Comparison of ENCODE assay signal across 16 cellular contexts in genomic region chr4:39036172-39036571, GRCh38. TPM values are rescaled to one million over a fixed set of nuclear protein-coding genes. Genes with fewer than 3 reads are reported as not detected.
DNase-seq lines count a peak whose midpoint lies in the region; ATAC-seq and TF ChIP-seq lines count a peak whose summit lies in the region.
"Had no signal": no experiment of that assay in that cellular context is flagged by ENCODE, and none has a peak within 500 bp of the region (broad histone marks: within the 10 kb centered on the region; RNA-seq: fewer than 3 reads in every experiment).

No MANE protein-coding gene starts in this region.

- DNase-seq in Karpas-422 (no peak), astrocyte of the spinal cord (ENCODE audit: low read depth, low spot score) (peak; percentile 82), lower lobe of right lung (no peak), NCI-H146 treated with DMSO at 0.1 percent for 48 hours (lab: John Stamatoyannopoulos, UW; ENCODE audit: unreplicated experiment) (no peak), WTC11 (ENCODE audit: low spot score) (no peak), tibial artery (no peak)
- no peak for DNase-seq in activated CD8-positive, alpha-beta memory T cell treated with anti-CD3 and anti-CD28 coated beads, Interleukin-2, amount 50 U/mL, for 48 hours
- DNase-seq: activated CD4-positive, alpha-beta T cell treated with anti-CD3 and anti-CD28 coated beads for 1 hour; hypothalamus; NCI-H1694; NCI-H748 treated with DMSO at 0.1 percent for 48 hours; stimulated activated CD4-positive, alpha-beta T cell treated with anti-CD3 and anti-CD28 coated beads, Interleukin-2, amount 100 ng/mL, for 24 hours; stimulated activated naive CD8-positive, alpha-beta T cell treated with anti-CD3 and anti-CD28 coated beads, Interleukin-15, Interleukin-2, amounts not matched to agents 100 U/mL and 50 U/mL, for 24 hours had no signal

- H3K27me3 ChIP-seq in BLaER1 (no peaks in the 10 kb centered on the region), Karpas-422 (ENCODE audit: low read length) (no peaks in the 10 kb centered on the region), lower lobe of right lung (ENCODE audit: low read depth) (no peaks in the 10 kb centered on the region), tibial artery (no peaks in the 10 kb centered on the region)
- H3K27me3 ChIP-seq: cardiac muscle cell had no signal

- TF ChIP-seq CTCF in astrocyte of the spinal cord (IDR thresholded peaks at IDR 0.05; ENCODE audit: low read depth, low read length) = no peak
- no peak for TF ChIP-seq CTCF in lower lobe of right lung (IDR thresholded peaks at IDR 0.05)
- TF ChIP-seq CTCF in WTC11 (IDR thresholded peaks at IDR 0.05) = no peak
- TF ChIP-seq CTCF in tibial artery (IDR thresholded peaks at IDR 0.05) = no peak

- 0 out of 2 replicates have a peak overlapping the region, but pooled peaks have one; percentile 22 for H3K9ac ChIP-seq in BLaER1
- no peak overlapping the region for H3K9ac ChIP-seq in Karpas-422 (ENCODE audit: low read length)

- in situ Hi-C loops in astrocyte of the spinal cord (cut with HindIII; ENCODE audit: low sequenced_read_pairs) = no loop called here

- H3K27ac Mint-ChIP-seq in WTC11 = no peak overlapping the region

- H3K27me3 Mint-ChIP-seq in WTC11 (ENCODE audit: low read depth) = no peaks in the 10 kb centered on the region
- H3K27me3 Mint-ChIP-seq: IgD-negative memory B cell had no signal

- peak overlapping the region; percentile 63; the same call in 1 of the 2 replicates for H2AFZ ChIP-seq in Karpas-422 (ENCODE audit: low read length)

- no peak overlapping the region for H3K4me3 Mint-ChIP-seq in WTC11

- no peak overlapping the region for H3K4me3 ChIP-seq in BLaER1
- H3K4me3 ChIP-seq in Karpas-422 (ENCODE audit: low read length) = no peak overlapping the region
- no peak overlapping the region for H3K4me3 ChIP-seq in astrocyte of the spinal cord (ENCODE audit: low read depth, low read length)
- H3K4me3 ChIP-seq in lower lobe of right lung = no peak overlapping the region
- H3K4me3 ChIP-seq in tibial artery = no peak overlapping the region
- H3K4me3 ChIP-seq: cardiac muscle cell had no signal

- no peaks in the 10 kb centered on the region for H3K9me2 ChIP-seq in Karpas-422 (replicated peaks; ENCODE audit: insufficient read depth, low read length)

- intact Hi-C loops in lower lobe of right lung (cut with DNase I) (no loop called here), tibial artery (cut with DNase I; ENCODE audit: low total_unique reads) (no loop called here)

- H3K4me2 ChIP-seq in BLaER1 (peak overlapping the region; percentile 78), Karpas-422 (ENCODE audit: low read depth, low read length, poor library complexity, severe bottlenecking) (peak overlapping the region; percentile 51)

- peaks cover 10% of the 10 kb centered on the region for H3K79me2 ChIP-seq in Karpas-422 (ENCODE audit: low read length)

- no peaks in the 10 kb centered on the region for H3K9me3 ChIP-seq in BLaER1
- no peaks in the 10 kb centered on the region for H3K9me3 ChIP-seq in Karpas-422 (ENCODE audit: low read length)
- H3K9me3 ChIP-seq in lower lobe of right lung = no peaks in the 10 kb centered on the region
- H3K9me3 ChIP-seq in tibial artery = no peaks in the 10 kb centered on the region

- H3K4me1 ChIP-seq in BLaER1 = peaks cover 69% of the 10 kb centered on the region
- H3K4me1 ChIP-seq in Karpas-422 (ENCODE audit: low read length) = peaks cover 67% of the 10 kb centered on the region
- H3K4me1 ChIP-seq in lower lobe of right lung = peaks cover 11% of the 10 kb centered on the region
- no peaks in the 10 kb centered on the region for H3K4me1 ChIP-seq in tibial artery

- H4K20me1 ChIP-seq in BLaER1 (no peaks in the 10 kb centered on the region), Karpas-422 (ENCODE audit: insufficient read depth, low read depth, low read length) (no peaks in the 10 kb centered on the region)

- H3K27ac ChIP-seq in BLaER1 = peak overlapping the region; percentile 73
- peak overlapping the region; percentile 98 for H3K27ac ChIP-seq in Karpas-422 (ENCODE audit: low read length)
- no peak overlapping the region for H3K27ac ChIP-seq in lower lobe of right lung
- H3K27ac ChIP-seq in tibial artery = no peak overlapping the region
- H3K27ac ChIP-seq: cardiac muscle cell had no signal

- ATAC-seq in lower lobe of right lung = peak; percentile 26 to 70
- no peak for ATAC-seq in WTC11
- ATAC-seq: stimulated activated naive CD8-positive, alpha-beta T cell treated with anti-CD3 and anti-CD28 coated beads, Interleukin-15, Interleukin-2, amounts not matched to agents 100 U/mL and 50 U/mL, for 24 hours had no signal

- no peaks in the 10 kb centered on the region for H3K36me3 Mint-ChIP-seq in WTC11
- H3K36me3 Mint-ChIP-seq: IgD-negative memory B cell had no signal

- H3K36me3 ChIP-seq in BLaER1 (no peaks in the 10 kb centered on the region), Karpas-422 (ENCODE audit: insufficient read depth, low read length) (no peaks in the 10 kb centered on the region), lower lobe of right lung (no peaks in the 10 kb centered on the region), tibial artery (no peaks in the 10 kb centered on the region)
- H3K36me3 ChIP-seq: cardiac muscle cell had no signal

- H3K9me3 Mint-ChIP-seq in WTC11 = no peaks in the 10 kb centered on the region
- H3K9me3 Mint-ChIP-seq: IgD-negative memory B cell had no signal

- H3K4me1 Mint-ChIP-seq in WTC11 = peaks cover 8% of the 10 kb centered on the region

- POLR2A ChIA-PET in WTC11 (lab: Charles Lee) = no interaction called here

- CTCF ChIA-PET in WTC11 (lab: Charles Lee) = no interaction called here

TF ChIP-seq in WTC11, 78 proteins besides CTCF, POLR2A, EP300 and RAD21:
- TF ChIP-seq, protein P1, sequence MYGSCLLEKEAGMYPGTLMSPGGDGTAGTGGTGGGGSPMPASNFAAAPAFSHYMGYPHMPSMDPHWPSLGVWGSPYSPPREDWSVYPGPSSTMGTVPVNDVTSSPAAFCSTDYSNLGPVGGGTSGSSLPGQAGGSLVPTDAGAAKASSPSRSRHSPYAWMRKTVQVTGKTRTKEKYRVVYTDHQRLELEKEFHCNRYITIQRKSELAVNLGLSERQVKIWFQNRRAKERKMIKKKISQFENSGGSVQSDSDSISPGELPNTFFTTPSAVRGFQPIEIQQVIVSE (CRISPR knock-in tag; IDR thresholded peaks at IDR 0.05; ENCODE audit: borderline replicate concordance) = no peak
- TF ChIP-seq SMAD3 (CRISPR knock-in tag; IDR thresholded peaks at IDR 0.05; ENCODE audit: borderline replicate concordance) (no peak), USF2 (CRISPR knock-in tag; IDR thresholded peaks at IDR 0.05) (no peak), NFE2L1 (CRISPR knock-in tag; IDR thresholded peaks at IDR 0.05) (no peak), ZNF263 (CRISPR knock-in tag; IDR thresholded peaks at IDR 0.05; ENCODE audit: low read depth) (no peak), ATF1 (CRISPR knock-in tag; IDR thresholded peaks at IDR 0.05) (no peak)

RNA-seq across cellular contexts. Expression of gene TMEM156, which starts 4.0 kb away (rescaled TPM):
- total RNA-seq in Karpas-422 (2014; rRNA removed; shearing (Covaris generic); ENCODE audit: low replicate concordance) = 152 and 240 TPM in 2 replicates
- 0.62 TPM for total RNA-seq in lower lobe of right lung
- total RNA-seq in WTC11 (2021) = 0.24 TPM in 1 of 3 replicates, not detected in the others
- total RNA-seq: cardiac muscle cell had no signal

RNA-seq across cellular contexts. Expression of gene KLHL5, which starts 25.9 kb away (rescaled TPM):
- total RNA-seq in Karpas-422 (2014; rRNA removed; shearing (Covaris generic); ENCODE audit: low replicate concordance) = 142 and 147 TPM in 2 replicates
- 28.8 TPM for total RNA-seq in lower lobe of right lung
- 18.9 to 21.9 TPM (median 21.1 TPM) in 3 replicates for total RNA-seq in WTC11 (2021)

Comparison
In these comparisons a context has a peak if more than half of its experiments do, and no peak if none do; other contexts are left out.
1. H3K27ac ChIP-seq: peak in BLaER1 (single experiment) and Karpas-422 (single experiment); none in lower lobe of right lung (single experiment) and tibial artery (0 of 2).
2. RNA of gene TMEM156, which starts 4.0 kb away (total RNA-seq): 152 to 240 TPM in Karpas-422; 0.62 TPM in lower lobe of right lung (single experiment) and 0.24 TPM in WTC11; every median in the first group is over 10 times any median in the second.